ENCODE assay signal across 19 cellular contexts in genomic region chr1:15311122-15311822, GRCh38.
A peak's percentile ranks its signal among the peaks of the same experiment; 100 is the strongest.
DNase-seq lines count a peak whose midpoint lies in the region; ATAC-seq, FAIRE-seq and TF ChIP-seq lines count a peak whose summit lies in the region.
"Had no signal": no experiment of that assay in that cellular context is flagged by ENCODE, and none has a peak within 500 bp of the region (broad histone marks: within the 10 kb centered on the region; RNA-seq: fewer than 3 reads in every experiment).

No MANE protein-coding gene starts in this region.

- no peak overlapping the region for H3K14ac ChIP-seq in trophoblast cell (ENCODE audit: low read length)

- H3K9ac ChIP-seq in K562 (ENCODE audit: insufficient read depth in 1 of 2, low read depth in 2 of 2, low read length in 2 of 2) (no peak overlapping the region), trophoblast cell (ENCODE audit: low read length) (peak overlapping the region; percentile 28)

- H3K4ac ChIP-seq in trophoblast cell (ENCODE audit: low read depth, low read length): no peak overlapping the region

- H3K27me3 ChIP-seq in K562 (ENCODE audit: control insufficient read depth in 2 of 2, insufficient read depth in 2 of 2, low read length in 2 of 2) (peaks cover 35 to 54% of the 10 kb centered on the region in 2 experiments; a peak in 4 of 5 replicates), trophoblast cell (ENCODE audit: insufficient read depth, low read length) (no peaks in the 10 kb centered on the region)

- POLR2A ChIA-PET in K562 (lab: Yijun Ruan, JAX): interaction anchor here (0.6 to 0.9 kb wide), 2 partner anchors 10 to 27 kb away, joined by 3 read pairs; no protein-coding TSS in a partner anchor

- H4K91ac ChIP-seq in trophoblast cell (ENCODE audit: low read depth, low read length): no peak overlapping the region

- H4K8ac ChIP-seq in trophoblast cell (ENCODE audit: low read depth, low read length): no peak overlapping the region

- H4K12ac ChIP-seq in trophoblast cell (ENCODE audit: low read depth, low read length): no peak overlapping the region

- no peaks in the 10 kb centered on the region for H4K20me1 ChIP-seq in K562 (replicated peaks; ENCODE audit: control insufficient read depth, insufficient read depth, low read length)

- DNase-seq in K562 (ENCODE audit: extremely low read depth in 1 of 4, low spot score in 3 of 4): no peak
- no peak for DNase-seq in left colon
- no peak for DNase-seq in trophoblast cell
- DNase-seq in glomerular visceral epithelial cell (ENCODE audit: extremely low spot score): no peak
- no peak for DNase-seq in activated T-cell treated with anti-CD3 and anti-CD28 coated beads, Interleukin-2, amount 50 U/mL, for 24 hours
- no peak for DNase-seq in HK-2 (ENCODE audit: unreplicated experiment)
- DNase-seq: C1 segment of cervical spinal cord; Calu3; CD4-positive, alpha-beta memory T cell; COR-L47; DMS53; DMS79 treated with DMSO at 0.1 percent for 48 hours; GF-D8; H9 had no signal

- H2AK5ac ChIP-seq in trophoblast cell (ENCODE audit: low read length): no peak overlapping the region

- no peak for ATAC-seq in K562
- ATAC-seq in left colon: peak; percentile 13
- ATAC-seq: GM23338, HCT116 had no signal

- no peak for TF ChIP-seq EP300 in K562 (IDR thresholded peaks at IDR 0.05; ENCODE audit: low read length)

- H3K9me3 Mint-ChIP-seq in activated T-cell treated with anti-CD3 and anti-CD28 coated beads, Interleukin-2, amount 50 U/mL, for 24 hours: no peaks in the 10 kb centered on the region

- no peaks in the 10 kb centered on the region for H3K4me1 Mint-ChIP-seq in activated T-cell treated with anti-CD3 and anti-CD28 coated beads, Interleukin-2, amount 50 U/mL, for 24 hours (ENCODE audit: low read depth)
- H3K4me1 Mint-ChIP-seq: CD4-positive, alpha-beta memory T cell; GM23338 had no signal

- H3K4me3 Mint-ChIP-seq in activated T-cell treated with anti-CD3 and anti-CD28 coated beads, Interleukin-2, amount 50 U/mL, for 24 hours: no peak overlapping the region
- H3K4me3 Mint-ChIP-seq: CD4-positive, alpha-beta memory T cell; GM23338; H9 had no signal

- TF ChIP-seq POLR2A in K562 (conservative IDR thresholded peaks at IDR 0.05): no peak

- 8% methylated on average over 13 of the region's 13 CpGs for WGBS in K562 (ENCODE audit: insufficient coverage, low coverage, missing lambda C conversion rate)
- WGBS in trophoblast cell (ENCODE audit: extremely low coverage, insufficient coverage, insufficient read length): no CpG with 5 or more reads among the region's 13 CpGs

- H3K4me1 ChIP-seq in K562 (replicated peaks in 1 of 2; ENCODE audit: control insufficient read depth in 2 of 2, insufficient read depth in 2 of 2, low read length in 2 of 2) (no peaks in the 10 kb centered on the region; a peak in 1 of 5 replicates), trophoblast cell (ENCODE audit: control insufficient read depth in 1 of 2, insufficient read depth in 2 of 2, low read length in 2 of 2) (no peaks in the 10 kb centered on the region)

- BruUV-seq in K562 (replicated peaks; lab: Mats Ljungman, UMichigan): no TSS peak

- no peak overlapping the region for H3K27ac ChIP-seq in K562 (ENCODE audit: extremely low read depth, low read depth, low read length)
- H3K27ac ChIP-seq in trophoblast cell (ENCODE audit: low read depth, low read length): no peak overlapping the region

- TF ChIP-seq RAD21 in K562 (CRISPR knock-in tag; conservative IDR thresholded peaks at IDR 0.05 in 1 of 2, IDR thresholded peaks at IDR 0.05 in 1 of 2): no peak

- CTCF ChIA-PET in K562 (lab: Yijun Ruan, JAX; ENCODE audit: low intra/inter-chr PET ratio): no interaction called here

- H3K79me2 ChIP-seq in K562 (ENCODE audit: control insufficient read depth, insufficient read depth, low read length) (no peaks in the 10 kb centered on the region), trophoblast cell (ENCODE audit: control insufficient read depth, insufficient read depth, low read length, poor library complexity) (no peaks in the 10 kb centered on the region)

- H2BK12ac ChIP-seq in trophoblast cell (ENCODE audit: low read length): no peak overlapping the region

- H3K9me3 ChIP-seq in K562 (replicated peaks; ENCODE audit: control insufficient read depth, insufficient read depth, low read depth, low read length): peaks cover 4% of the 10 kb centered on the region; the same call in 1 of the 2 replicates
- peaks cover 13% of the 10 kb centered on the region for H3K9me3 ChIP-seq in trophoblast cell (ENCODE audit: insufficient read depth, low read depth, low read length)

- peaks cover 13% of the 10 kb centered on the region for H3K27me3 Mint-ChIP-seq in activated T-cell treated with anti-CD3 and anti-CD28 coated beads, Interleukin-2, amount 50 U/mL, for 24 hours

- H2AFZ ChIP-seq in K562 (ENCODE audit: low read depth, low read length) (no peak overlapping the region), trophoblast cell (ENCODE audit: insufficient read depth, low read length, poor library complexity) (no peak overlapping the region)
- H2AFZ ChIP-seq: GM23338 had no signal

- H3K4me3 ChIP-seq in K562: no peak overlapping the region
- H3K4me3 ChIP-seq in trophoblast cell (ENCODE audit: low read depth, low read length): no peak overlapping the region
- H3K4me3 ChIP-seq: GM23338 had no signal

- no peak for TF ChIP-seq CTCF in K562 (IDR thresholded peaks at IDR 0.05 in 2 of 3, conservative IDR thresholded peaks at IDR 0.05 in 1 of 3; ENCODE audit: insufficient read depth in 2 of 3, low read depth in 1 of 3, low read length in 3 of 3)

- H3K23ac ChIP-seq in trophoblast cell (ENCODE audit: low read length): peak overlapping the region; percentile 17

- no peak overlapping the region for H3K4me2 ChIP-seq in K562 (ENCODE audit: insufficient read depth, low read length)
- no peak overlapping the region for H3K4me2 ChIP-seq in trophoblast cell (ENCODE audit: low read length)
- H3K4me2 ChIP-seq: GM23338 had no signal

- FAIRE-seq in K562 (lab: Jason Lieb, UNC): no peak
- FAIRE-seq: GM12891, GM18507, GM19239 had no signal

- no peak overlapping the region for H3K18ac ChIP-seq in trophoblast cell (ENCODE audit: low read length)

- intact Hi-C loops in K562 (cut with micrococcal nuclease): no loop called here
- intact Hi-C loops in left colon (cut with DNase I, micrococcal nuclease): no loop called here

- H3K36me3 ChIP-seq in K562 (ENCODE audit: control insufficient read depth, insufficient read depth, low read length): no peaks in the 10 kb centered on the region
- no peaks in the 10 kb centered on the region for H3K36me3 ChIP-seq in trophoblast cell (ENCODE audit: control insufficient read depth in 1 of 2, insufficient read depth in 2 of 2, low read length in 2 of 2)

- no peaks in the 10 kb centered on the region for H3K9me1 ChIP-seq in K562 (ENCODE audit: control insufficient read depth, insufficient read depth, low read length)

- no peaks in the 10 kb centered on the region for H3K36me3 Mint-ChIP-seq in activated T-cell treated with anti-CD3 and anti-CD28 coated beads, Interleukin-2, amount 50 U/mL, for 24 hours (ENCODE audit: low read depth)
- H3K36me3 Mint-ChIP-seq: CD4-positive, alpha-beta memory T cell had no signal

- H2BK120ac ChIP-seq in trophoblast cell (ENCODE audit: insufficient read depth, low read length, poor library complexity): no peak overlapping the region

- no peaks in the 10 kb centered on the region for H3K79me1 ChIP-seq in trophoblast cell (ENCODE audit: low read length)

- no peak overlapping the region for H2BK5ac ChIP-seq in trophoblast cell (ENCODE audit: low read depth, low read length, poor library complexity)

- in situ Hi-C loops in K562 (cut with MboI): no loop called here

- H3K27ac Mint-ChIP-seq in activated T-cell treated with anti-CD3 and anti-CD28 coated beads, Interleukin-2, amount 50 U/mL, for 24 hours: no peak overlapping the region
- H3K27ac Mint-ChIP-seq: CD4-positive, alpha-beta memory T cell; GM23338; H9 had no signal

TF ChIP-seq in K562, 482 proteins besides CTCF, POLR2A, EP300 and RAD21 (continues in another document):
- TF ChIP-seq MEF2D (tag; conservative IDR thresholded peaks at IDR 0.05; ENCODE audit: low read depth): no peak
- TF ChIP-seq MYNN (IDR thresholded peaks at IDR 0.05): no peak
- TF ChIP-seq MYNN (CRISPR knock-in tag; IDR thresholded peaks at IDR 0.05): no peak
- no peak for TF ChIP-seq ID3 (CRISPR knock-in tag; IDR thresholded peaks at IDR 0.05)
- TF ChIP-seq ID3 (tag; IDR thresholded peaks at IDR 0.05): no peak
- no peak for TF ChIP-seq GABPB1 (CRISPR knock-in tag; IDR thresholded peaks at IDR 0.05)
- TF ChIP-seq L3MBTL2 (IDR thresholded peaks at IDR 0.05): peak; percentile 62
- TF ChIP-seq CEBPG (CRISPR knock-in tag; IDR thresholded peaks at IDR 0.05): no peak
- TF ChIP-seq CEBPG (tag; conservative IDR thresholded peaks at IDR 0.05 in 1 of 2, IDR thresholded peaks at IDR 0.05 in 1 of 2): peak; percentile 80 to 86
- no peak for TF ChIP-seq FOXO4 (CRISPR knock-in tag; IDR thresholded peaks at IDR 0.05)
- TF ChIP-seq ZNF445 (CRISPR knock-in tag; IDR thresholded peaks at IDR 0.05; ENCODE audit: low read depth): no peak
- no peak for TF ChIP-seq SRF (CRISPR knock-in tag; IDR thresholded peaks at IDR 0.05)
- peak; percentile 88 for TF ChIP-seq CEBPB (tag; IDR thresholded peaks at IDR 0.05)
